In genomic region chr9:78685471-78685870, GRCh38 we compare ENCODE assay signal across 1 cellular context.
TF ChIP-seq lines count a peak whose summit lies in the region.

No MANE protein-coding gene starts in this region.

TF ChIP-seq in IMR-90, 13 proteins besides CTCF, POLR2A, EP300 and RAD21 (continued from another document):
- TF ChIP-seq ELK1 (IDR thresholded peaks at IDR 0.05; ENCODE audit: borderline replicate concordance, low read depth, low read length) = no peak
- no peak for TF ChIP-seq FOS (IDR thresholded peaks at IDR 0.05; ENCODE audit: low read depth, low read length)
- no peak for TF ChIP-seq SMC3 (IDR thresholded peaks at IDR 0.05; ENCODE audit: low read depth, low read length)
- TF ChIP-seq RFX5 (IDR thresholded peaks at IDR 0.05; ENCODE audit: low read depth, low read length) = no peak
- TF ChIP-seq MAZ (IDR thresholded peaks at IDR 0.05; ENCODE audit: borderline replicate concordance, low read depth, low read length) = no peak
- TF ChIP-seq MAFK (IDR thresholded peaks at IDR 0.05; ENCODE audit: low read depth, low read length) = no peak
- TF ChIP-seq RCOR1 (IDR thresholded peaks at IDR 0.05; ENCODE audit: insufficient replicate concordance, low read length) = no peak
